In the genomic region with DNA sequence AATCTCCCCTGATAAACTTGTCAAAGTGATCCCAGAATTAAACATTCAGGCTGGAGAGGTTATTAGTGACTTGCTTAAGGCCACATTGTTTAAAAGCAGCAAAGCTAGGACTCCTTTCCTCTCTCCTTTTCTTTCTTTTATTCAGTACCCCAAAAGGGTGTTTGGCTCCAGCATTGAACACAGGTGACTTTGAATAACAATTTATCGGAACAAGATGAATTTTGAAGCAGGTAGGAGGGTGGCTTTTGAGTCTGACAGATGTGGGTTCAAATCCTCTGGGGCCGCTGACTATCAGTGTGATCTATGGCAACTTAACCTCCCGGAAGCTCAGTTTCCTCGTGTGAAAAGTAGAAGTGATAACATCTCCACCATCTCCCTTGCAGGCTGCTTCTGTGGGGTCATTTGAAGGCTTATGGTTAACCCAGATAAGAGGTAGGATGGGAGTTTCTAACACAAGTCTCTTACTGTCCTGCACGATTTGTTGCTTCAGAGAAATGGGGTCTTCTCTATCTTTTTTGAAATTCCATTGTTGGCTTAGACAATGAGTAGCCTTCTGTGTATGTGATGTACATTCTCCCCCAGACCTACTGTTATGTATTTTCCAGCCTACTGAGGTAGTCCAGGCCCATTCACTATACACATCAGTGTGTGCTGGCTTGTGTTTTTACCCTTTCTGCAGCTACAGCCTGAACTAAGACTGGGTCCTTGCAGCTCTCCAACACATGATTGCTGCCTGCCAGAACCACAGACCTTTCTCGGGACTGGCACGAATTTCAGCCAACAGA, we compare ENCODE assay signal across 8 cellular contexts. TPM values are rescaled to one million over a fixed set of nuclear protein-coding genes. Genes with fewer than 3 reads are reported as not detected.
A peak's percentile ranks its signal among the peaks of the same experiment; 100 is the strongest.
DNase-seq lines count a peak whose midpoint lies in the region; ATAC-seq and TF ChIP-seq lines count a peak whose summit lies in the region.

No MANE protein-coding gene starts in this region.

- no peaks in the 10 kb centered on the region for H3K9me3 ChIP-seq in HUES48 (ENCODE audit: control insufficient read depth, insufficient read depth, low read length)
- no peaks in the 10 kb centered on the region for H3K9me3 ChIP-seq in mesodermal cell (ENCODE audit: control insufficient read depth, low read length)

- no peaks in the 10 kb centered on the region for H3K27me3 Mint-ChIP-seq in activated naive CD8-positive, alpha-beta T cell treated with anti-CD3 and anti-CD28 coated beads, Interleukin-2, amount 10 ng/mL, durations not matched to agents 7 days and 5 days

- H3K4me1 Mint-ChIP-seq in activated naive CD8-positive, alpha-beta T cell treated with anti-CD3 and anti-CD28 coated beads, Interleukin-2, amount 10 ng/mL, durations not matched to agents 7 days and 5 days = peaks cover 50% of the 10 kb centered on the region

- peak overlapping the region; percentile 93 for H3K27ac Mint-ChIP-seq in activated naive CD8-positive, alpha-beta T cell treated with anti-CD3 and anti-CD28 coated beads, Interleukin-2, amount 10 ng/mL, durations not matched to agents 7 days and 5 days

- H3K9ac ChIP-seq in HUES48 (ENCODE audit: low read depth, low read length) = no peak overlapping the region

- DNase-seq in AG10803 (ENCODE audit: low read depth) = no peak
- DNase-seq in activated naive CD8-positive, alpha-beta T cell treated with anti-CD3 and anti-CD28 coated beads, Interleukin-2, amount 10 ng/mL, durations not matched to agents 7 days and 5 days = no peak
- no peak for DNase-seq in effector CD8-positive, alpha-beta T cell (lab: John Stamatoyannopoulos, UW)
- DNase-seq in NCI-H187 (lab: John Stamatoyannopoulos, UW) = no peak

- peaks cover 14% of the 10 kb centered on the region for H3K36me3 Mint-ChIP-seq in activated naive CD8-positive, alpha-beta T cell treated with anti-CD3 and anti-CD28 coated beads, Interleukin-2, amount 10 ng/mL, durations not matched to agents 7 days and 5 days

- H3K4me3 ChIP-seq in AG10803 (ENCODE audit: low read length) (0 out of 2 replicates have a peak overlapping the region, but pooled peaks have one; percentile 14), HUES48 (ENCODE audit: low read depth, low read length) (no peak overlapping the region), mesodermal cell (ENCODE audit: extremely low read depth, insufficient read depth, low read length, poor library complexity, severe bottlenecking) (no peak overlapping the region)

- 76 to 98% methylated on average over 4 to 6 of the region's 7 CpGs for WGBS in mesodermal cell (ENCODE audit: insufficient coverage in 2 of 2), 2 experiments

- peak; percentile 74 for ATAC-seq in activated naive CD8-positive, alpha-beta T cell treated with anti-CD3 and anti-CD28 coated beads, Interleukin-2, amount 10 ng/mL, durations not matched to agents 7 days and 5 days (ENCODE audit: low read depth)
- ATAC-seq in esophagus mucosa (no peak), HG02759 (IDR thresholded peaks at IDR 0.05; ENCODE audit: unreplicated experiment) (no peak)

- peak overlapping the region; percentile 67 for H3K4me3 Mint-ChIP-seq in activated naive CD8-positive, alpha-beta T cell treated with anti-CD3 and anti-CD28 coated beads, Interleukin-2, amount 10 ng/mL, durations not matched to agents 7 days and 5 days

- no peaks in the 10 kb centered on the region for H3K36me3 ChIP-seq in HUES48 (ENCODE audit: control insufficient read depth, insufficient read depth, low read length)
- H3K36me3 ChIP-seq in mesodermal cell (ENCODE audit: control insufficient read depth, insufficient read depth, low read length) = no peaks in the 10 kb centered on the region

- no peak for TF ChIP-seq CTCF in AG10803 (conservative IDR thresholded peaks at IDR 0.05; ENCODE audit: low read length)

- H3K27ac ChIP-seq in HUES48 (ENCODE audit: low read depth, low read length) (peak overlapping the region; percentile 29), mesodermal cell (ENCODE audit: low read depth, low read length, severe bottlenecking) (peak overlapping the region; percentile 96)

- H3K9me3 Mint-ChIP-seq in activated naive CD8-positive, alpha-beta T cell treated with anti-CD3 and anti-CD28 coated beads, Interleukin-2, amount 10 ng/mL, durations not matched to agents 7 days and 5 days = peaks cover 2% of the 10 kb centered on the region

- POLR2A ChIA-PET in activated naive CD8-positive, alpha-beta T cell treated with anti-CD3 and anti-CD28 coated beads, Interleukin-2, amount 10 ng/mL, durations not matched to agents 7 days and 5 days (lab: Charles Lee) = interaction anchor here (0.6 to 4.8 kb wide), 6 partner anchors 12 to 104 kb away, joined by 3 to 30 read pairs (median 4); partner anchors contain the start of genes JUN and MYSM1

- no peaks in the 10 kb centered on the region for H3K27me3 ChIP-seq in HUES48 (ENCODE audit: control insufficient read depth, insufficient read depth, low read length)

- H3K4me1 ChIP-seq in HUES48 (ENCODE audit: control insufficient read depth, insufficient read depth, low read length) (no peaks in the 10 kb centered on the region), mesodermal cell (ENCODE audit: control insufficient read depth, insufficient read depth, low read length, poor library complexity, severe bottlenecking) (peaks cover 33% of the 10 kb centered on the region)

RNA-seq across cellular contexts. Expression of gene JUN, which starts 29.0 kb away (rescaled TPM):
- 10 to 100 TPM; 73.4 to 75.7 TPM for total RNA-seq in activated naive CD8-positive, alpha-beta T cell treated with anti-CD3 and anti-CD28 coated beads, Interleukin-2, amount 10 ng/mL, durations not matched to agents 7 days and 5 days
- polyA plus RNA-seq in mesodermal cell (2013, experiment 1 of 2) = 40.5 TPM
- 35.1 TPM for polyA plus RNA-seq in mesodermal cell (2013, experiment 2 of 2)
- 41.7 TPM for total RNA-seq in esophagus mucosa

RNA-seq across cellular contexts. Expression of gene MYSM1, which starts 55.0 kb away (rescaled TPM):
- 10 to 100 TPM; 52.7 to 59.6 TPM for total RNA-seq in activated naive CD8-positive, alpha-beta T cell treated with anti-CD3 and anti-CD28 coated beads, Interleukin-2, amount 10 ng/mL, durations not matched to agents 7 days and 5 days
- 21.2 TPM for polyA plus RNA-seq in mesodermal cell (2013, experiment 1 of 2)
- polyA plus RNA-seq in mesodermal cell (2013, experiment 2 of 2) = 24.6 TPM
- 15.3 TPM for total RNA-seq in esophagus mucosa
